8 cellular contexts compared by ENCODE assay signal in the genomic region with DNA sequence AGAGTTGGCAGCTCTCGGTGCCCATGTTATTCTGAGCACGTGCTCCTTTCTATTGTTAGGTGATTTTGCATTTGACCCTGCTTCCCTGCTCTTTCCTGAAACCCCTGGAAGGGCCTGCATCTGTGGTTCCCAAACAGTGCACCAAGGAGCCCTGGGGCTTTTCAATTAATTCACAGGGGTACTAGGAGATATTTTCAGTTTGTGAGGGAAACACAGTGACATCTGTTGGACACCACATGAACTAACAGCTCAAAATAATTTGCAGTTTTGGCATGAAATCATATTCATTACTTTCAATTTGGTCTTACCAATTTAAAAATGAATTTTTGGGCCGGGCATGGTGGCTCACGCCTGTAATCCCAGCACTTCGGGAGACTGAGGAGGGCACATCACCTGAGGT.
A peak's percentile ranks its signal among the peaks of the same experiment; 100 is the strongest.
DNase-seq lines count a peak whose midpoint lies in the region; FAIRE-seq and TF ChIP-seq lines count a peak whose summit lies in the region.

No MANE protein-coding gene starts in this region.

- H3K9me3 Mint-ChIP-seq in neural crest cell = no peaks in the 10 kb centered on the region

- no peaks in the 10 kb centered on the region for H3K36me3 ChIP-seq in ovary

- 62 to 82% (median 76%) methylated on average over 5 of the region's 5 CpGs for WGBS in ovary, 3 donors

- H3K4me1 Mint-ChIP-seq in neural crest cell = no peaks in the 10 kb centered on the region

- no peaks in the 10 kb centered on the region for H3K36me3 Mint-ChIP-seq in neural crest cell (ENCODE audit: low read depth)

- no peak for TF ChIP-seq POLR2A in ovary (IDR thresholded peaks at IDR 0.05)

- FAIRE-seq in G401.6 (lab: Jason Lieb, UNC) = peak; percentile 15

- H3K27me3 Mint-ChIP-seq in neural crest cell (ENCODE audit: low read depth) = no peaks in the 10 kb centered on the region

- H3K27ac Mint-ChIP-seq in neural crest cell (ENCODE audit: unreplicated experiment) = no peak overlapping the region

- intact Hi-C loops in ovary (cut with DNase I) = no loop called here

- no peak overlapping the region for H3K27ac ChIP-seq in ovary

- no peak for TF ChIP-seq EP300 in ovary (IDR thresholded peaks at IDR 0.05)

- peak; percentile 45 for DNase-seq in NAMALWA (ENCODE audit: low spot score)
- peak; percentile 71 for DNase-seq in choroid plexus epithelial cell (ENCODE audit: low read depth)
- DNase-seq in neural crest cell (ENCODE audit: low read depth, low spot score) = no peak
- DNase-seq in foreskin melanocyte = no peak
- no peak for DNase-seq in NCI-H1105 (lab: John Stamatoyannopoulos, UW)
- DNase-seq in ovary = no peak
- no peak for DNase-seq in activated CD4-positive, alpha-beta T cell treated with anti-CD3 and anti-CD28 coated beads, Interleukin-2, amount 50 U/mL, for 4 hours

- H3K4me3 Mint-ChIP-seq in neural crest cell = no peak overlapping the region

- peak; percentile 66 for TF ChIP-seq CTCF in choroid plexus epithelial cell (conservative IDR thresholded peaks at IDR 0.05; ENCODE audit: low read depth, low read length)
- TF ChIP-seq CTCF in neural crest cell (conservative IDR thresholded peaks at IDR 0.05) = peak; percentile 59
- no peak for TF ChIP-seq CTCF in ovary (IDR thresholded peaks at IDR 0.05)

- no peaks in the 10 kb centered on the region for H3K4me1 ChIP-seq in ovary (ENCODE audit: insufficient read depth)

- H3K4me3 ChIP-seq in choroid plexus epithelial cell (ENCODE audit: low read depth, low read length) = no peak overlapping the region
- no peak overlapping the region for H3K4me3 ChIP-seq in ovary

- H3K27me3 ChIP-seq in ovary = no peaks in the 10 kb centered on the region

- no peaks in the 10 kb centered on the region for H3K9me3 ChIP-seq in ovary

Comparison
In these comparisons a context has a peak if more than half of its experiments do, and no peak if none do; other contexts are left out.
1. DNase-seq: peak in NAMALWA (single experiment) and choroid plexus epithelial cell (single experiment); none in neural crest cell (single experiment), foreskin melanocyte (single experiment), NCI-H1105 (single experiment), ovary (0 of 5) and activated CD4-positive, alpha-beta T cell treated with anti-CD3 and anti-CD28 coated beads, Interleukin-2, amount 50 U/mL, for 4 hours (0 of 2).
2. CTCF ChIP-seq: peak in choroid plexus epithelial cell (single experiment) and neural crest cell (single experiment); none in ovary (0 of 3).